ENCODE assay signal across 24 cellular contexts in the genomic region with DNA sequence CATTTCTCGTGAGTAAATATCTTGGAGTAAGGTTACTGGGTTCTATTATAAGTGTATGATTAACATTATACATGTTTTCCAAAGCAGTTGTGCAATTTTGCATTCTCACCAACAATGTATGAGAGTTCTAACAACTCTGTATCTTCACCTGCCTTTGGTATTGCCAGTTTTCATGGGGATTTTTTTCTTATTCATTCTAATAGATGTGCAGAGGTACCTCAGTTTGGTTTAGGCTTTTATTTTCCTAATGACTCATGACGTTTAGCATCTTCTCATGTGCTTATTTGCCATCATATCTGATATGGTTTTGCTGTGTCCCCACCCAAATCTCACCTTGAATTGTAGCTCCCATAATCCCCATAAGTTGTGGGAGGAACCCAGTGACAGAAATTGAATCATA.
"Had no signal": no experiment of that assay in that cellular context is flagged by ENCODE, and none has a peak within 500 bp of the region (broad histone marks: within the 10 kb centered on the region; RNA-seq: fewer than 3 reads in every experiment).

No MANE protein-coding gene starts in this region.

- H3K27ac Mint-ChIP-seq: dendritic cell treated with granulocyte-macrophage colony-stimulating factor and Interleukin-4, amounts not matched to agents 40 ng/mL and 50 ng/mL, for 4 days; endodermal cell; memory B cell; natural killer cell; type B pancreatic cell had no signal

- H3K27me3 Mint-ChIP-seq: dendritic cell treated with granulocyte-macrophage colony-stimulating factor and Interleukin-4, amounts not matched to agents 40 ng/mL and 50 ng/mL, for 4 days; memory B cell; type B pancreatic cell had no signal

- H3K4me3 Mint-ChIP-seq: dendritic cell treated with granulocyte-macrophage colony-stimulating factor and Interleukin-4, amounts not matched to agents 40 ng/mL and 50 ng/mL, for 4 days; endodermal cell; memory B cell; natural killer cell; type B pancreatic cell had no signal

- DNase-seq: colonic mucosa; effector CD8-positive, alpha-beta T cell; endodermal cell; foreskin keratinocyte; heart left ventricle; kidney; natural killer cell; occipital lobe; ovary; posterior cingulate gyrus; psoas muscle; right cardiac atrium; sigmoid colon; stimulated activated CD4-positive, alpha-beta T cell treated with anti-CD3 and anti-CD28 coated beads, Interleukin-4, amount 100 ng/mL, for 4 hours; stimulated activated naive CD4-positive, alpha-beta T cell; substantia nigra; testis; tibial artery had no signal

- H3K4me1 Mint-ChIP-seq: endodermal cell, memory B cell, natural killer cell had no signal

- ATAC-seq: esophagus mucosa, foreskin keratinocyte, gastroesophageal sphincter, heart left ventricle, left lobe of liver, natural killer cell, psoas muscle, right cardiac atrium had no signal

- H3K9me3 Mint-ChIP-seq: memory B cell, natural killer cell, type B pancreatic cell had no signal
